Comparison of ENCODE assay signal across 4 cellular contexts in the genomic region with DNA sequence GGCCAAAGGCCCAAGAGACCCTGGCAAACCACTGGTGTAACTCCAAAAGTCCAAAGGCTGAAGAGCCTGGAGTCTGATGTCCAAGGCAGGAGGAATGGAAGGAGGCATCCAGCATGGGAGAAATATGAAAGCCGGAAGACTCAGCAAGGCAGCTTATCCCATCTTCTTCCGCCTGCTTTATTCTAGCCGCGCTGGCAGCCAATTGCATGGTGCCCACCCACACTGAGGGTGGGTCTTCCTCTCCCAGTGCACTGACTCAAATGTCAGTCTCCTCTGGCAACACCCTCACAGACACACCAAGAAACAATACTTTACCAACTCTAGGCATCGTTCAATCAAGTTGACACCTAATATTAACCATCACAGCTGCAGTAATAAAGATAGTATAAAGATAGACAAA. TPM values are rescaled to one million over a fixed set of nuclear protein-coding genes. Genes with fewer than 3 reads are reported as not detected.
"Had no signal": no experiment of that assay in that cellular context is flagged by ENCODE, and none has a peak within 500 bp of the region (broad histone marks: within the 10 kb centered on the region; RNA-seq: fewer than 3 reads in every experiment).

No MANE protein-coding gene starts in this region.

- ATAC-seq: GM12878 had no signal

- H3K4me3 ChIP-seq: GM12878 had no signal

- DNase-seq: GDM1, GF-D8 had no signal

RNA-seq across cellular contexts. Expression of gene MAPK4, which starts 34.1 kb away (rescaled TPM):
- total RNA-seq: G401 had no signal
